In the genomic region with DNA sequence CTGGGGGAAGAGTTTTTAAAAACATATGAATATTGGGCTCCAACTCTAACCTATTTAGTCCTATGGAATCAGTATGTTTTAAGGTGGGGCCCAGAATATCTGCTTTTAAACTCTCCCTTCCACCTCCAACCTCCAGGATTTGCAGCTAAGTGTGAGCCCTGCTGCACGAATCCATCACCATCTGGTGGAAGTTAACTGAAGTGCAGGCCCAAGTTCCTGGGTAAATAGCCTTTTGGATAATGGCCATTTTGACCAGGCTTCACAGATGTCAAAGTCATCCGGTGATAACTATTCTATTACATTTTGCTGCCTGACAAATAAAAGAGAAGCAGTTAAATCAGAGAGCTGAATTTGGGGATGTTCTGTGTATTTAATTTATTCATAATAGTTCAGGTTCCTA, we compare ENCODE assay signal across 9 cellular contexts. TPM values are rescaled to one million over a fixed set of nuclear protein-coding genes. Genes with fewer than 3 reads are reported as not detected.
DNase-seq lines count a peak whose midpoint lies in the region; ATAC-seq and TF ChIP-seq lines count a peak whose summit lies in the region.
"Had no signal": no experiment of that assay in that cellular context is flagged by ENCODE, and none has a peak within 500 bp of the region (broad histone marks: within the 10 kb centered on the region; RNA-seq: fewer than 3 reads in every experiment).

No MANE protein-coding gene starts in this region.

- no peak overlapping the region for H3K27ac ChIP-seq in testis
- no peak overlapping the region for H3K27ac ChIP-seq in CD8-positive, alpha-beta T cell (ENCODE audit: low read depth, low read length)
- H3K27ac ChIP-seq: neutrophil had no signal

- H3K36me3 ChIP-seq in testis (ENCODE audit: low read depth, missing control alignments) = no peaks in the 10 kb centered on the region
- no peaks in the 10 kb centered on the region for H3K36me3 ChIP-seq in CD8-positive, alpha-beta T cell (ENCODE audit: insufficient read depth, low read length)
- H3K36me3 ChIP-seq: neutrophil had no signal

- no peak overlapping the region for H3K4me3 Mint-ChIP-seq in activated B cell treated with CpG ODN at 0.5 μM for 24 hours
- no peak overlapping the region for H3K4me3 Mint-ChIP-seq in CD8-positive, alpha-beta T cell

- H3K27ac Mint-ChIP-seq in activated B cell treated with CpG ODN at 0.5 μM for 24 hours = no peak overlapping the region
- no peak overlapping the region for H3K27ac Mint-ChIP-seq in CD8-positive, alpha-beta T cell

- no peak overlapping the region for H3K4me3 ChIP-seq in testis
- no peak overlapping the region for H3K4me3 ChIP-seq in CD8-positive, alpha-beta T cell (ENCODE audit: low read depth, low read length)

- H3K9me3 Mint-ChIP-seq in activated B cell treated with CpG ODN at 0.5 μM for 24 hours = no peaks in the 10 kb centered on the region
- no peaks in the 10 kb centered on the region for H3K9me3 Mint-ChIP-seq in CD8-positive, alpha-beta T cell

- no peaks in the 10 kb centered on the region for H3K36me3 Mint-ChIP-seq in activated B cell treated with CpG ODN at 0.5 μM for 24 hours (ENCODE audit: low read depth)
- no peaks in the 10 kb centered on the region for H3K36me3 Mint-ChIP-seq in CD8-positive, alpha-beta T cell

- 35 to 45% methylated on average over 2 of the region's 2 CpGs for WGBS in testis, 2 donors

- no peaks in the 10 kb centered on the region for H3K4me1 ChIP-seq in testis
- no peaks in the 10 kb centered on the region for H3K4me1 ChIP-seq in CD8-positive, alpha-beta T cell (ENCODE audit: insufficient read depth, low read length)

- POLR2A ChIA-PET in activated B cell treated with CpG ODN at 0.5 μM for 24 hours (lab: Charles Lee) = no interaction called here
- POLR2A ChIA-PET in CD8-positive, alpha-beta T cell (lab: Charles Lee) = interaction anchor here (1.0 kb wide), 1 partner anchor 9 kb away, joined by 3 read pairs; no protein-coding TSS in a partner anchor

- no peaks in the 10 kb centered on the region for H3K9me3 ChIP-seq in testis
- H3K9me3 ChIP-seq in CD8-positive, alpha-beta T cell (ENCODE audit: low read length) = no peaks in the 10 kb centered on the region
- H3K9me3 ChIP-seq: neutrophil had no signal

- no peak for TF ChIP-seq POLR2A in testis (IDR thresholded peaks at IDR 0.05)

- TF ChIP-seq CTCF in activated B cell treated with CpG ODN at 0.5 μM for 24 hours (IDR thresholded peaks at IDR 0.05) (no peak), testis (IDR thresholded peaks at IDR 0.05) (peak; percentile 43 to 74 (median 64))
- no peak for TF ChIP-seq CTCF in CD8-positive, alpha-beta T cell (IDR thresholded peaks at IDR 0.05)

- H3K27me3 Mint-ChIP-seq in activated B cell treated with CpG ODN at 0.5 μM for 24 hours = peaks cover 3% of the 10 kb centered on the region
- peaks cover 3% of the 10 kb centered on the region for H3K27me3 Mint-ChIP-seq in CD8-positive, alpha-beta T cell (ENCODE audit: low read depth)

- in situ Hi-C loops in Caki2 (cut with HindIII; ENCODE audit: low pct_unique_long_range_greater_than_20kb, low sequenced_read_pairs) = no loop called here

- ATAC-seq in GM18909 (IDR thresholded peaks at IDR 0.05; ENCODE audit: poor library complexity, unreplicated experiment) = peak; percentile 95
- ATAC-seq in HG03039 (IDR thresholded peaks at IDR 0.05; ENCODE audit: unreplicated experiment) = peak; percentile 91
- ATAC-seq in activated B cell treated with CpG ODN at 0.5 μM for 24 hours (ENCODE audit: low read depth) = peak; percentile 50
- ATAC-seq in CD8-positive, alpha-beta T cell = no peak

- intact Hi-C loops in activated B cell treated with CpG ODN at 0.5 μM for 24 hours (cut with micrococcal nuclease) (loop anchor here (1.0 kb wide), 2 partner anchors 255 to 826 kb away; no protein-coding TSS in a partner anchor), testis (cut with DNase I; ENCODE audit: low total_unique reads) (no loop called here)
- intact Hi-C loops in CD8-positive, alpha-beta T cell (cut with DNase I, micrococcal nuclease) = no loop called here

- CTCF ChIA-PET in activated B cell treated with CpG ODN at 0.5 μM for 24 hours (lab: Charles Lee) = interaction anchor here (0.6 to 1.9 kb wide), 7 partner anchors 12 to 822 kb away, joined by 3 to 9 read pairs (median 4); no protein-coding TSS in a partner anchor
- CTCF ChIA-PET in CD8-positive, alpha-beta T cell (lab: Charles Lee) = no interaction called here

- no peaks in the 10 kb centered on the region for H3K4me1 Mint-ChIP-seq in activated B cell treated with CpG ODN at 0.5 μM for 24 hours
- H3K4me1 Mint-ChIP-seq in CD8-positive, alpha-beta T cell (ENCODE audit: low read depth) = no peaks in the 10 kb centered on the region

- H3K27me3 ChIP-seq in testis = no peaks in the 10 kb centered on the region
- H3K27me3 ChIP-seq in CD8-positive, alpha-beta T cell (ENCODE audit: insufficient read depth, low read length) = no peaks in the 10 kb centered on the region
- H3K27me3 ChIP-seq: neutrophil had no signal

- DNase-seq in Caki2 (ENCODE audit: low read depth) (peak; percentile 5), NCI-H2029 treated with DMSO at 0.1 percent for 48 hours (lab: John Stamatoyannopoulos, UW) (peak; percentile 81), activated B cell treated with CpG ODN at 0.5 μM for 24 hours (no peak), iPS DF 19.7 (ENCODE audit: low read depth, low spot score) (peak; percentile 20), testis (peak; percentile 56)
- DNase-seq in CD8-positive, alpha-beta T cell = no peak

RNA-seq across cellular contexts. Expression of gene RMST, which starts 58.1 kb away (rescaled TPM):
- total RNA-seq in Caki2 (2014; rRNA removed; shearing (Covaris generic); ENCODE audit: low replicate concordance) = not detected in 2 replicates
- not detected in 2 replicates for total RNA-seq in activated B cell treated with CpG ODN at 0.5 μM for 24 hours
- total RNA-seq in testis = 1 to 10 TPM; 4.8 to 6.3 TPM
- 4.2 TPM for polyA plus RNA-seq in testis (ENCODE audit: insufficient read depth, low read depth, low replicate concordance)
- total RNA-seq in CD8-positive, alpha-beta T cell = not detected

Comparison
In these comparisons a context has a peak if more than half of its experiments do, and no peak if none do; other contexts are left out.
1. DNase-seq: peak in Caki2 (single experiment), NCI-H2029 treated with DMSO at 0.1 percent for 48 hours (single experiment), iPS DF 19.7 (single experiment) and testis (single experiment); none in activated B cell treated with CpG ODN at 0.5 μM for 24 hours (single experiment) and CD8-positive, alpha-beta T cell (0 of 7).
2. CTCF ChIP-seq: peak in testis (3 of 3); none in activated B cell treated with CpG ODN at 0.5 μM for 24 hours (single experiment) and CD8-positive, alpha-beta T cell (single experiment).